In genomic region chr5:123601610-123602009, GRCh38 we compare ENCODE assay signal across 25 cellular contexts.
DNase-seq lines count a peak whose midpoint lies in the region; ATAC-seq and TF ChIP-seq lines count a peak whose summit lies in the region.
"Had no signal": no experiment of that assay in that cellular context is flagged by ENCODE, and none has a peak within 500 bp of the region (broad histone marks: within the 10 kb centered on the region; RNA-seq: fewer than 3 reads in every experiment).

No MANE protein-coding gene starts in this region.

- CTCF ChIA-PET in activated naive CD4-positive, alpha-beta T cell treated with anti-CD3 and anti-CD28 coated beads for 36 hours (lab: Charles Lee), result no interaction called here

- intact Hi-C loops in activated naive CD4-positive, alpha-beta T cell treated with anti-CD3 and anti-CD28 coated beads for 36 hours (cut with micrococcal nuclease), result loop anchor here (10.0 kb wide), 1 partner anchor 567 kb away; the partner anchor contains the start of gene PPIC
- intact Hi-C loops in activated CD4-positive, alpha-beta T cell treated with anti-CD3 and anti-CD28 coated beads, Interleukin-2, amount 10 ng/mL, durations not matched to agents 24 days and 14 days (cut with micrococcal nuclease), result no loop called here

- H3K36me3 Mint-ChIP-seq in activated naive CD4-positive, alpha-beta T cell treated with anti-CD3 and anti-CD28 coated beads, Interleukin-2, amount 50 U/mL, for 24 hours, result peaks cover 12% of the 10 kb centered on the region
- H3K36me3 Mint-ChIP-seq in activated naive CD4-positive, alpha-beta T cell treated with anti-CD3 and anti-CD28 coated beads for 36 hours (ENCODE audit: low read depth), result peaks cover 13% of the 10 kb centered on the region
- peaks cover 13% of the 10 kb centered on the region for H3K36me3 Mint-ChIP-seq in T-helper 17 cell (ENCODE audit: low read depth)
- H3K36me3 Mint-ChIP-seq in memory B cell, result peaks cover 25% of the 10 kb centered on the region
- H3K36me3 Mint-ChIP-seq in activated CD4-positive, alpha-beta T cell treated with anti-CD3 and anti-CD28 coated beads, Interleukin-2, amount 10 ng/mL, durations not matched to agents 24 days and 14 days (ENCODE audit: low read depth), result peaks cover 35% of the 10 kb centered on the region

- peaks cover 3% of the 10 kb centered on the region for H3K4me1 Mint-ChIP-seq in activated naive CD4-positive, alpha-beta T cell treated with anti-CD3 and anti-CD28 coated beads, Interleukin-2, amount 50 U/mL, for 24 hours
- peaks cover 2% of the 10 kb centered on the region for H3K4me1 Mint-ChIP-seq in activated naive CD4-positive, alpha-beta T cell treated with anti-CD3 and anti-CD28 coated beads for 36 hours (ENCODE audit: low read depth)
- H3K4me1 Mint-ChIP-seq in T-helper 17 cell (peaks cover 17% of the 10 kb centered on the region), memory B cell (peaks cover 7% of the 10 kb centered on the region)
- H3K4me1 Mint-ChIP-seq in activated CD4-positive, alpha-beta T cell treated with anti-CD3 and anti-CD28 coated beads, Interleukin-2, amount 10 ng/mL, durations not matched to agents 24 days and 14 days, result peaks cover 2% of the 10 kb centered on the region

- H3K9me3 Mint-ChIP-seq in activated naive CD4-positive, alpha-beta T cell treated with anti-CD3 and anti-CD28 coated beads, Interleukin-2, amount 50 U/mL, for 24 hours, result no peaks in the 10 kb centered on the region
- H3K9me3 Mint-ChIP-seq in activated naive CD4-positive, alpha-beta T cell treated with anti-CD3 and anti-CD28 coated beads for 36 hours, result no peaks in the 10 kb centered on the region
- no peaks in the 10 kb centered on the region for H3K9me3 Mint-ChIP-seq in memory B cell
- no peaks in the 10 kb centered on the region for H3K9me3 Mint-ChIP-seq in activated CD4-positive, alpha-beta T cell treated with anti-CD3 and anti-CD28 coated beads, Interleukin-2, amount 10 ng/mL, durations not matched to agents 24 days and 14 days
- H3K9me3 Mint-ChIP-seq: CD14-positive monocyte; CD4-positive, alpha-beta memory T cell; CD4-positive, CD25-positive, alpha-beta regulatory T cell; CD8-positive, alpha-beta memory T cell had no signal

- TF ChIP-seq POLR2A in GM18505 (IDR thresholded peaks at IDR 0.05; ENCODE audit: borderline replicate concordance, extremely low read depth, insufficient read depth, insufficient read length), result no peak

- no peaks in the 10 kb centered on the region for H3K9me3 ChIP-seq in T-helper 17 cell (ENCODE audit: control insufficient read depth, low read length, poor library complexity, severe bottlenecking)
- H3K9me3 ChIP-seq: A549, BE2C, BLaER1 had no signal

- no peaks in the 10 kb centered on the region for H3K27me3 Mint-ChIP-seq in activated naive CD4-positive, alpha-beta T cell treated with anti-CD3 and anti-CD28 coated beads, Interleukin-2, amount 50 U/mL, for 24 hours
- H3K27me3 Mint-ChIP-seq in activated naive CD4-positive, alpha-beta T cell treated with anti-CD3 and anti-CD28 coated beads for 36 hours (ENCODE audit: low read depth), result no peaks in the 10 kb centered on the region
- no peaks in the 10 kb centered on the region for H3K27me3 Mint-ChIP-seq in T-helper 17 cell
- no peaks in the 10 kb centered on the region for H3K27me3 Mint-ChIP-seq in memory B cell
- no peaks in the 10 kb centered on the region for H3K27me3 Mint-ChIP-seq in activated CD4-positive, alpha-beta T cell treated with anti-CD3 and anti-CD28 coated beads, Interleukin-2, amount 10 ng/mL, durations not matched to agents 24 days and 14 days
- H3K27me3 Mint-ChIP-seq: CD4-positive, alpha-beta memory T cell; CD4-positive, CD25-positive, alpha-beta regulatory T cell; CD8-positive, alpha-beta memory T cell had no signal

- no peak for ATAC-seq in T-helper 17 cell
- no peak for ATAC-seq in memory B cell (ENCODE audit: low read depth)
- no peak for ATAC-seq in GM18505 (IDR thresholded peaks at IDR 0.05; ENCODE audit: unreplicated experiment)
- ATAC-seq: A549, GM12878 had no signal

- no peak for DNase-seq in activated naive CD4-positive, alpha-beta T cell treated with anti-CD3 and anti-CD28 coated beads for 36 hours
- DNase-seq in T-helper 17 cell (no peak), memory B cell (ENCODE audit: low spot score in 2 of 2) (no peak), NCI-H2171 (lab: John Stamatoyannopoulos, UW) (no peak)
- no peak for DNase-seq in activated CD4-positive, alpha-beta T cell treated with anti-CD3 and anti-CD28 coated beads, Interleukin-2, amount 10 ng/mL, durations not matched to agents 24 days and 14 days
- DNase-seq: AML-193; BE2C; C1 segment of cervical spinal cord; CD4-positive, alpha-beta memory T cell; CD4-positive, CD25-positive, alpha-beta regulatory T cell; CD8-positive, alpha-beta memory T cell; COR-L47; DMS 273 treated with DMSO at 0.1 percent for 48 hours; DMS153; DMS53; DMS79; DND-41; EL; GDM1 had no signal

- no peak overlapping the region for H3K4me3 Mint-ChIP-seq in activated naive CD4-positive, alpha-beta T cell treated with anti-CD3 and anti-CD28 coated beads, Interleukin-2, amount 50 U/mL, for 24 hours
- H3K4me3 Mint-ChIP-seq in activated naive CD4-positive, alpha-beta T cell treated with anti-CD3 and anti-CD28 coated beads for 36 hours, result no peak overlapping the region
- H3K4me3 Mint-ChIP-seq in T-helper 17 cell (no peak overlapping the region), memory B cell (no peak overlapping the region)
- H3K4me3 Mint-ChIP-seq in activated CD4-positive, alpha-beta T cell treated with anti-CD3 and anti-CD28 coated beads, Interleukin-2, amount 10 ng/mL, durations not matched to agents 24 days and 14 days, result no peak overlapping the region
- H3K4me3 Mint-ChIP-seq: CD14-positive monocyte; CD4-positive, alpha-beta memory T cell; CD4-positive, CD25-positive, alpha-beta regulatory T cell; CD8-positive, alpha-beta memory T cell had no signal

- peak overlapping the region; percentile 7 for H3K27ac Mint-ChIP-seq in activated naive CD4-positive, alpha-beta T cell treated with anti-CD3 and anti-CD28 coated beads, Interleukin-2, amount 50 U/mL, for 24 hours
- H3K27ac Mint-ChIP-seq in activated naive CD4-positive, alpha-beta T cell treated with anti-CD3 and anti-CD28 coated beads for 36 hours, result no peak overlapping the region
- H3K27ac Mint-ChIP-seq in T-helper 17 cell, result peak overlapping the region; percentile 16
- H3K27ac Mint-ChIP-seq in memory B cell, result peak overlapping the region; percentile 72
- no peak overlapping the region for H3K27ac Mint-ChIP-seq in activated CD4-positive, alpha-beta T cell treated with anti-CD3 and anti-CD28 coated beads, Interleukin-2, amount 10 ng/mL, durations not matched to agents 24 days and 14 days
- H3K27ac Mint-ChIP-seq: CD14-positive monocyte had no signal

Comparison
In these comparisons a context has a peak if more than half of its experiments do, and no peak if none do; other contexts are left out.
1. H3K27ac Mint-ChIP-seq: peak in activated naive CD4-positive, alpha-beta T cell treated with anti-CD3 and anti-CD28 coated beads, Interleukin-2, amount 50 U/mL, for 24 hours (single experiment), T-helper 17 cell (single experiment) and memory B cell (single experiment); none in activated naive CD4-positive, alpha-beta T cell treated with anti-CD3 and anti-CD28 coated beads for 36 hours (single experiment) and activated CD4-positive, alpha-beta T cell treated with anti-CD3 and anti-CD28 coated beads, Interleukin-2, amount 10 ng/mL, durations not matched to agents 24 days and 14 days (single experiment).